ENCODE assay signal across 15 cellular contexts in genomic region chr3:37905346-37905745, GRCh38. TPM values are rescaled to one million over a fixed set of nuclear protein-coding genes. Genes with fewer than 3 reads are reported as not detected.
DNase-seq lines count a peak whose midpoint lies in the region; ATAC-seq and TF ChIP-seq lines count a peak whose summit lies in the region.
"Had no signal": no experiment of that assay in that cellular context is flagged by ENCODE, and none has a peak within 500 bp of the region (broad histone marks: within the 10 kb centered on the region; RNA-seq: fewer than 3 reads in every experiment).

No MANE protein-coding gene starts in this region.

- H3K4me1 ChIP-seq in OCI-LY1 (ENCODE audit: insufficient read depth, low read length, severe bottlenecking) (peaks cover 86% of the 10 kb centered on the region), stomach (peaks cover 34 to 71% (median 48%) of the 10 kb centered on the region in 4 donors)

- H3K27ac Mint-ChIP-seq in activated T-helper 17 cell treated with anti-CD3 and anti-CD28 coated beads, Interleukin-2, amount 50 U/mL, for 72 hours, result no peak overlapping the region
- H3K27ac Mint-ChIP-seq: activated CD4-positive, alpha-beta memory T cell treated with anti-CD3 and anti-CD28 coated beads, Interleukin-2, amount 10 ng/mL, durations not matched to agents 7 days and 5 days; activated naive CD8-positive, alpha-beta T cell treated with anti-CD3 and anti-CD28 coated beads, Interleukin-2, amount 10 ng/mL, durations not matched to agents 7 days and 5 days had no signal

- H3K9me3 Mint-ChIP-seq in activated T-helper 17 cell treated with anti-CD3 and anti-CD28 coated beads, Interleukin-2, amount 50 U/mL, for 72 hours, result no peaks in the 10 kb centered on the region
- H3K9me3 Mint-ChIP-seq: activated CD4-positive, alpha-beta memory T cell treated with anti-CD3 and anti-CD28 coated beads, Interleukin-2, amount 10 ng/mL, durations not matched to agents 7 days and 5 days; activated naive CD8-positive, alpha-beta T cell treated with anti-CD3 and anti-CD28 coated beads, Interleukin-2, amount 10 ng/mL, durations not matched to agents 7 days and 5 days; HFFc6; mesothelial cell of epicardium; type B pancreatic cell had no signal

- H3K9ac ChIP-seq in OCI-LY1 (ENCODE audit: low read length), result peak overlapping the region; percentile 70; the same call in 1 of the 2 replicates

- H3K4me3 ChIP-seq in OCI-LY1 (ENCODE audit: low read depth, low read length, poor library complexity, severe bottlenecking) (no peak overlapping the region), stomach (no peak overlapping the region)

- TF ChIP-seq CTCF in OCI-LY1 (IDR thresholded peaks at IDR 0.05; ENCODE audit: low read length) (no peak), stomach (IDR thresholded peaks at IDR 0.05) (no peak)

- no peaks in the 10 kb centered on the region for H3K79me2 ChIP-seq in OCI-LY1 (ENCODE audit: insufficient read depth, low read length)

- no peak for TF ChIP-seq POLR2A in stomach (IDR thresholded peaks at IDR 0.05)

- H3K9me2 ChIP-seq in OCI-LY1 (ENCODE audit: low read depth, low read length), result no peaks in the 10 kb centered on the region

- H3K27me3 Mint-ChIP-seq in activated T-helper 17 cell treated with anti-CD3 and anti-CD28 coated beads, Interleukin-2, amount 50 U/mL, for 72 hours, result no peaks in the 10 kb centered on the region
- H3K27me3 Mint-ChIP-seq: type B pancreatic cell had no signal

- 0 to 26% (median 22%) methylated on average over 1 of the region's 1 CpG for WGBS in stomach, 5 donors

- intact Hi-C loops in stomach (cut with DNase I; ENCODE audit: low total_unique reads), result no loop called here

- H3K36me3 Mint-ChIP-seq in activated T-helper 17 cell treated with anti-CD3 and anti-CD28 coated beads, Interleukin-2, amount 50 U/mL, for 72 hours (ENCODE audit: low read depth), result no peaks in the 10 kb centered on the region
- H3K36me3 Mint-ChIP-seq: mesothelial cell of epicardium had no signal

- peak overlapping the region; percentile 98 for H3K27ac ChIP-seq in OCI-LY1 (ENCODE audit: low read depth, low read length, poor library complexity, severe bottlenecking)
- peak overlapping the region; percentile 86 for H3K27ac ChIP-seq in cingulate gyrus (ENCODE audit: low read depth, low read length)
- peak overlapping the region in 4 of 5 donors; percentile 10 to 70 (median 51) for H3K27ac ChIP-seq in stomach

- no peak for ATAC-seq in activated T-helper 17 cell treated with anti-CD3 and anti-CD28 coated beads, Interleukin-2, amount 50 U/mL, for 72 hours (replicated peaks)

- H4K20me1 ChIP-seq in OCI-LY1 (ENCODE audit: insufficient read depth, low read length), result no peaks in the 10 kb centered on the region

- DNase-seq in left kidney (ENCODE audit: low read depth, low spot score) (peak; percentile 71), stomach (no peak), NCI-H1417 treated with DMSO at 0.1 percent for 48 hours (lab: John Stamatoyannopoulos, UW) (no peak), NCI-H526 (lab: John Stamatoyannopoulos, UW) (no peak), NCI-H2081 (lab: John Stamatoyannopoulos, UW) (no peak)
- DNase-seq: activated CD4-positive, alpha-beta memory T cell treated with anti-CD3 and anti-CD28 coated beads, Interleukin-2, amount 10 ng/mL, durations not matched to agents 7 days and 5 days; activated naive CD8-positive, alpha-beta T cell treated with anti-CD3 and anti-CD28 coated beads, Interleukin-2, amount 10 ng/mL, durations not matched to agents 7 days and 5 days; activated T-cell treated with anti-CD3 and anti-CD28 coated beads, Interleukin-2, amount 50 U/mL, for 48 hours; SW 1271 had no signal

- no peak overlapping the region for H2AFZ ChIP-seq in OCI-LY1 (ENCODE audit: low read length)

- no peak for TF ChIP-seq EP300 in stomach (IDR thresholded peaks at IDR 0.05)

- H3K36me3 ChIP-seq in OCI-LY1 (ENCODE audit: insufficient read depth, low read length) (no peaks in the 10 kb centered on the region), stomach (peaks cover 0 to 3% (median 0%) of the 10 kb centered on the region in 4 donors)

- H3K9me3 ChIP-seq in OCI-LY1 (ENCODE audit: low read length), result no peaks in the 10 kb centered on the region
- H3K9me3 ChIP-seq in stomach, result no peaks in the 10 kb centered on the region

- H3F3A ChIP-seq in OCI-LY1 (ENCODE audit: insufficient read depth, low read length), result peaks cover 5% of the 10 kb centered on the region; the same call in 1 of the 2 replicates

- no peaks in the 10 kb centered on the region for H3K27me3 ChIP-seq in OCI-LY1 (ENCODE audit: insufficient read depth, low read length)
- H3K27me3 ChIP-seq in stomach, result no peaks in the 10 kb centered on the region

- H3K4me2 ChIP-seq in OCI-LY1 (ENCODE audit: low read length), result peak overlapping the region; percentile 59; the same call in 1 of the 2 replicates

- peaks cover 22% of the 10 kb centered on the region for H3K4me1 Mint-ChIP-seq in activated T-helper 17 cell treated with anti-CD3 and anti-CD28 coated beads, Interleukin-2, amount 50 U/mL, for 72 hours

- H3K4me3 Mint-ChIP-seq in activated T-helper 17 cell treated with anti-CD3 and anti-CD28 coated beads, Interleukin-2, amount 50 U/mL, for 72 hours, result no peak overlapping the region
- H3K4me3 Mint-ChIP-seq: activated CD4-positive, alpha-beta memory T cell treated with anti-CD3 and anti-CD28 coated beads, Interleukin-2, amount 10 ng/mL, durations not matched to agents 7 days and 5 days; activated naive CD8-positive, alpha-beta T cell treated with anti-CD3 and anti-CD28 coated beads, Interleukin-2, amount 10 ng/mL, durations not matched to agents 7 days and 5 days; mesothelial cell of epicardium; type B pancreatic cell had no signal

RNA-seq across cellular contexts. Expression of gene CTDSPL, which starts 43.7 kb away (rescaled TPM):
- 10 to 100 TPM; 13.4 to 54.9 (median 39.7) TPM for total RNA-seq in stomach
- polyA plus RNA-seq in stomach, result 10 to 100 TPM; 18.9 to 32.1 (median 28.3) TPM
- 1 to 10 TPM; 1.5 to 2.3 TPM for total RNA-seq in activated T-helper 17 cell treated with anti-CD3 and anti-CD28 coated beads, Interleukin-2, amount 50 U/mL, for 72 hours

Comparison
In these comparisons a context has a peak if more than half of its experiments do, and no peak if none do; other contexts are left out.
1. RNA of gene CTDSPL, which starts 43.7 kb away (total RNA-seq): 13.4 to 54.9 TPM in stomach; 1.5 to 2.3 TPM in activated T-helper 17 cell treated with anti-CD3 and anti-CD28 coated beads, Interleukin-2, amount 50 U/mL, for 72 hours; every median in the first group is over 4 times any median in the second.
2. Peak in every context shown above with its lines, with median percentiles within 50 percentile points of each other: H3K27ac ChIP-seq.